32 cellular contexts compared by ENCODE assay signal in genomic region chr11:70711911-70712185, GRCh38.
"Had no signal": no experiment of that assay in that cellular context is flagged by ENCODE, and none has a peak within 500 bp of the region (broad histone marks: within the 10 kb centered on the region; RNA-seq: fewer than 3 reads in every experiment).

No MANE protein-coding gene starts in this region.

- ATAC-seq: activated CD8-positive, alpha-beta memory T cell treated with anti-CD3 and anti-CD28 coated beads, Interleukin-2, amount 10 ng/mL, durations not matched to agents 7 days and 5 days had no signal

- H3K9me3 Mint-ChIP-seq: activated CD4-positive, alpha-beta memory T cell treated with anti-CD3 and anti-CD28 coated beads, Interleukin-2, amount 10 ng/mL, durations not matched to agents 7 days and 5 days; activated naive CD8-positive, alpha-beta T cell treated with anti-CD3 and anti-CD28 coated beads for 36 hours; central memory CD8-positive, alpha-beta T cell; T-helper 1 cell treated with Interleukin-12 subunit alpha and Interleukin-12 subunit beta and Interleukin-4 antibody, amounts not matched to agents 30 μg/mL and 1 μg/mL, for 36 hours; T-helper 2 cell treated with Interferon-gamma antibody and Interleukin-4, amounts not matched to agents 5 μg/mL and 100 μg/mL, for 36 hours had no signal

- H3K27ac ChIP-seq: brain microvascular endothelial cell, cardiac muscle cell, SJSA1 had no signal

- H3K36me3 Mint-ChIP-seq: activated CD8-positive, alpha-beta memory T cell treated with anti-CD3 and anti-CD28 coated beads, Interleukin-2, amount 10 ng/mL, durations not matched to agents 7 days and 5 days; activated naive CD8-positive, alpha-beta T cell treated with anti-CD3 and anti-CD28 coated beads for 36 hours had no signal

- H3K4me3 ChIP-seq: cardiac muscle cell, MG63, SJSA1 had no signal

- H3K36me3 ChIP-seq: brain microvascular endothelial cell, cardiac muscle cell, MG63, SJSA1 had no signal

- H3K4me3 Mint-ChIP-seq: activated CD4-positive, alpha-beta memory T cell treated with anti-CD3 and anti-CD28 coated beads, Interleukin-2, amount 10 ng/mL, durations not matched to agents 7 days and 5 days; activated CD8-positive, alpha-beta memory T cell treated with anti-CD3 and anti-CD28 coated beads, Interleukin-2, amount 10 ng/mL, durations not matched to agents 7 days and 5 days; activated naive CD8-positive, alpha-beta T cell treated with anti-CD3 and anti-CD28 coated beads for 36 hours; central memory CD8-positive, alpha-beta T cell; T-helper 1 cell treated with Interleukin-12 subunit alpha and Interleukin-12 subunit beta and Interleukin-4 antibody, amounts not matched to agents 30 μg/mL and 1 μg/mL, for 36 hours; T-helper 2 cell treated with Interferon-gamma antibody and Interleukin-4, amounts not matched to agents 5 μg/mL and 100 μg/mL, for 36 hours had no signal

- H3K27me3 ChIP-seq: brain microvascular endothelial cell, cardiac muscle cell, MG63, SJSA1 had no signal

- DNase-seq: activated CD4-positive, alpha-beta memory T cell treated with anti-CD3 and anti-CD28 coated beads, Interleukin-2, amount 10 ng/mL, durations not matched to agents 7 days and 5 days; activated CD4-positive, alpha-beta T cell treated with anti-CD3 and anti-CD28 coated beads for 1 hour; activated CD4-positive, alpha-beta T cell treated with anti-CD3 and anti-CD28 coated beads for 48 hours; activated CD4-positive, CD25-positive, alpha-beta regulatory T cell; activated CD8-positive, alpha-beta memory T cell treated with anti-CD3 and anti-CD28 coated beads for 24 hours; activated CD8-positive, alpha-beta memory T cell treated with anti-CD3 and anti-CD28 coated beads, Interleukin-2, amount 10 ng/mL, durations not matched to agents 7 days and 5 days; activated CD8-positive, alpha-beta memory T cell treated with anti-CD3 and anti-CD28 coated beads, Interleukin-2, amount 50 U/mL, for 48 hours; activated effector memory CD4-positive, alpha-beta T cell treated with Interleukin-2 at 50 U/mL for 16 hours; activated naive CD4-positive, alpha-beta T cell; activated naive CD4-positive, alpha-beta T cell treated with anti-CD3 and anti-CD28 coated beads, Interleukin-2, amount 50 U/mL, for 16 hours; activated naive CD8-positive, alpha-beta T cell treated with anti-CD3 and anti-CD28 coated beads for 36 hours; activated T-cell treated with anti-CD3 and anti-CD28 coated beads, Interleukin-2, amount 50 U/mL, for 48 hours; amniotic stem cell; brain microvascular endothelial cell; Kasumi-1; KG1; MG63; NCI-H1048; NCI-H1105 treated with DMSO at 0.1 percent for 48 hours; NCI-H1436; NCI-H1694; NCI-H1930; NCI-H2081 treated with DMSO at 0.1 percent for 48 hours; NCI-H345; NCI-H524 treated with DMSO at 0.1 percent for 48 hours; SHP77 treated with DMSO at 0.1 percent for 48 hours; SK-N-SH had no signal

- H3K27ac Mint-ChIP-seq: activated CD4-positive, alpha-beta memory T cell treated with anti-CD3 and anti-CD28 coated beads, Interleukin-2, amount 10 ng/mL, durations not matched to agents 7 days and 5 days; activated CD8-positive, alpha-beta memory T cell treated with anti-CD3 and anti-CD28 coated beads, Interleukin-2, amount 10 ng/mL, durations not matched to agents 7 days and 5 days; activated naive CD8-positive, alpha-beta T cell treated with anti-CD3 and anti-CD28 coated beads for 36 hours; T-helper 1 cell treated with Interleukin-12 subunit alpha and Interleukin-12 subunit beta and Interleukin-4 antibody, amounts not matched to agents 30 μg/mL and 1 μg/mL, for 36 hours; T-helper 2 cell treated with Interferon-gamma antibody and Interleukin-4, amounts not matched to agents 5 μg/mL and 100 μg/mL, for 36 hours had no signal

- H3K4me1 Mint-ChIP-seq: activated CD8-positive, alpha-beta memory T cell treated with anti-CD3 and anti-CD28 coated beads, Interleukin-2, amount 10 ng/mL, durations not matched to agents 7 days and 5 days; activated naive CD8-positive, alpha-beta T cell treated with anti-CD3 and anti-CD28 coated beads for 36 hours; central memory CD8-positive, alpha-beta T cell had no signal

- H3K9me3 ChIP-seq: MG63, SK-N-SH had no signal
